In the genomic region with DNA sequence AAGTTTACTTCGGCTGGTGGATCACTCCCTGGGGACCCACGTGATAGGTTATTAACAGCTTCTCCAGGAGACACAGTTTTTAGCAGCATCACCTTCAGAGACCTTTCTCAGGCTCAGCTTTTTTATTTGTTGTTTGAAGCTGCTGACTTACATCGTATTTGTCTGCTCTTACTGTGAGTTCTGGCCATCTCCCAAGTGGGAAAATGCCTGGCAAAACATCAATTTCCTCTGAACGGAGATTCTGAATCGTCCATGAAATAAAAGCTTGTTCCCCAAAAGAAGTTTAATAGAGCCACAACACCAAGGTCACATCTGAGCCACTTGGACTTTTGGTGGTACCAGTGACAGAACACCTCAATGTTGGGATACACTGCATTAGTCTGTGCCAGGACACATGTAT, we compare ENCODE assay signal across 23 cellular contexts.
"Had no signal": no experiment of that assay in that cellular context is flagged by ENCODE, and none has a peak within 500 bp of the region (broad histone marks: within the 10 kb centered on the region; RNA-seq: fewer than 3 reads in every experiment).

No MANE protein-coding gene starts in this region.

- ATAC-seq: gastrocnemius medialis, lower lobe of right lung, natural killer cell had no signal

- H3K4me3 ChIP-seq: colonic mucosa, dorsolateral prefrontal cortex, esophagus squamous epithelium, gastrocnemius medialis, left ventricle myocardium inferior, lower lobe of right lung, neural progenitor cell, ovary, right atrium auricular region, sigmoid colon, skin epidermis, stomach had no signal

- DNase-seq: cerebellar nuclear complex; colonic mucosa; dorsolateral prefrontal cortex; effector CD8-positive, alpha-beta T cell; esophagus squamous epithelium; gastrocnemius medialis; glutamatergic neuron; islet precursor cell; left ventricle myocardium inferior; lower lobe of right lung; natural killer cell; nucleus accumbens; sigmoid colon; stimulated activated CD4-positive, alpha-beta T cell treated with anti-CD3 and anti-CD28 coated beads, Interleukin-2, amount 100 ng/mL, for 24 hours; stimulated activated CD4-positive, alpha-beta T cell treated with anti-CD3 and anti-CD28 coated beads, Interleukin-4, amount 100 ng/mL, for 4 hours; stimulated activated naive CD4-positive, alpha-beta T cell; stomach; substantia nigra; trophoblast cell had no signal
